ENCODE assay signal across 10 cellular contexts in genomic region chr3:123032057-123032456, GRCh38. TPM values are rescaled to one million over a fixed set of nuclear protein-coding genes. Genes with fewer than 3 reads are reported as not detected.
"Had no signal": no experiment of that assay in that cellular context is flagged by ENCODE, and none has a peak within 500 bp of the region (broad histone marks: within the 10 kb centered on the region; RNA-seq: fewer than 3 reads in every experiment).

No MANE protein-coding gene starts in this region.

- FAIRE-seq: HTR-8/SVneo had no signal

- H3K4me3 ChIP-seq: GM23248, HAP-1 had no signal

- DNase-seq: GM23248, GOT3, H7, KBM-7 had no signal

- H3K9ac ChIP-seq: GM23248, KMS-11 had no signal

- H3K36me3 ChIP-seq: HAP-1 had no signal

- H3K9me3 ChIP-seq: HAP-1 had no signal

- H3K27ac ChIP-seq: GM23248, KMS-11 had no signal

RNA-seq across cellular contexts. Expression of gene SEMA5B, which starts 4.5 kb away (rescaled TPM):
- total RNA-seq: GM23248, H4, HT-29 had no signal
- polyA plus RNA-seq: GM23248, IgD-negative memory B cell had no signal
